In the genomic region with DNA sequence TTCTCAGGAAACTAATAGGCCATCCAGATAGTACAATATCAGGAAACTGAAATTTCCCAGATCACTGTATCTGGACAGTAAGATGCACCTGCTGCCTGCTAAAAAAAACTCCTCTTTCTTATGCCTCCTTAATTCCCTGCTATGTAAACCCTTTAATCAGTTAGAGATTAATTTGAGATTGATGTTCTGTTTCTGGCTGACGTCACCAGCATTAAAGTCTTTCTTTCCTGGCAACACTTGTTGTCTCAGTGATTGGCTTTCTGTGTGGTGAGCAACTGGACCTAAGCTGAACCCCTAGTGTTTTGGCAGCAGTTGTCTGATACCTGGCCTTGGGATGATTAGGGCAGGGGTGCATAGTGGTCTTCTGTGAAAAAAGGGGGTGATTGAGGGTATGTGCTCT, we compare ENCODE assay signal across 2 cellular contexts.
TF ChIP-seq lines count a peak whose summit lies in the region.

No MANE protein-coding gene starts in this region.

TF ChIP-seq in HepG2, 621 proteins besides CTCF, POLR2A, EP300 and RAD21 (continued from another document):
- TF ChIP-seq, protein P1, sequence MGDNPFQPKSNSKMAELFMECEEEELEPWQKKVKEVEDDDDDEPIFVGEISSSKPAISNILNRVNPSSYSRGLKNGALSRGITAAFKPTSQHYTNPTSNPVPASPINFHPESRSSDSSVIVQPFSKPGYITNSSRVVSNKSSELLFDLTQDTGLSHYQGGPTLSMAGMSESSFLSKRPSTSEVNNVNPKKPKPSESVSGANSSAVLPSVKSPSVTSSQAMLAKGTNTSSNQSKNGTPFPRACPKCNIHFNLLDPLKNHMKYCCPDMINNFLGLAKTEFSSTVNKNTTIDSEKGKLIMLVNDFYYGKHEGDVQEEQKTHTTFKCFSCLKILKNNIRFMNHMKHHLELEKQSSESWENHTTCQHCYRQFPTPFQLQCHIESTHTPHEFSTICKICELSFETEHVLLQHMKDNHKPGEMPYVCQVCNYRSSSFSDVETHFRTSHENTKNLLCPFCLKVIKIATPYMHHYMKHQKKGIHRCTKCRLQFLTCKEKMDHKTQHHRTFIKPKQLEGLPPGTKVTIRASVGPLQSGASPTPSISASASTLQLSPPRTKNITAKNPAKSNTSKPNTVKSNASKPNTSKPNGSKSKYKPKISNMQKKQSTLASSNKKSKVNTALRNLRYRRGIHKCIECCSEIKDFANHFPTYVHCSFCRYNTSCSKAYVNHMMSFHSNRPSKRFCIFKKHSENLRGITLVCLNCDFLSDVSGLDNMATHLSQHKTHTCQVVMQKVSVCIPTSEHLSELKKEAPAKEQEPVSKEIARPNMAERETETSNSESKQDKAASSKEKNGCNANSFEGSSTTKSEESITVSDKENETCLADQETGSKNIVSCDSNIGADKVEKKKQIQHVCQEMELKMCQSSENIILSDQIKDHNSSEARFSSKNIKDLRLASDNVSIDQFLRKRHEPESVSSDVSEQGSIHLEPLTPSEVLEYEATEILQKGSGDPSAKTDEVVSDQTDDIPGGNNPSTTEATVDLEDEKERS (CRISPR knock-in tag; IDR thresholded peaks at IDR 0.05) = 0 out of 2 replicates have a peak, but pooled peaks have one; percentile 51
- TF ChIP-seq, protein P2, sequence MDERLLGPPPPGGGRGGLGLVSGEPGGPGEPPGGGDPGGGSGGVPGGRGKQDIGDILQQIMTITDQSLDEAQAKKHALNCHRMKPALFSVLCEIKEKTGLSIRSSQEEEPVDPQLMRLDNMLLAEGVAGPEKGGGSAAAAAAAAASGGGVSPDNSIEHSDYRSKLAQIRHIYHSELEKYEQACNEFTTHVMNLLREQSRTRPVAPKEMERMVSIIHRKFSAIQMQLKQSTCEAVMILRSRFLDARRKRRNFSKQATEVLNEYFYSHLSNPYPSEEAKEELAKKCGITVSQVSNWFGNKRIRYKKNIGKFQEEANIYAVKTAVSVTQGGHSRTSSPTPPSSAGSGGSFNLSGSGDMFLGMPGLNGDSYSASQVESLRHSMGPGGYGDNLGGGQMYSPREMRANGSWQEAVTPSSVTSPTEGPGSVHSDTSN (CRISPR knock-in tag; IDR thresholded peaks at IDR 0.05) = no peak
- TF ChIP-seq NR2F1 (CRISPR knock-in tag; IDR thresholded peaks at IDR 0.05) (no peak), ZNF44 (CRISPR knock-in tag; IDR thresholded peaks at IDR 0.05) (no peak), ZNF619 (CRISPR knock-in tag; IDR thresholded peaks at IDR 0.05) (no peak), TGIF2 (CRISPR knock-in tag; IDR thresholded peaks at IDR 0.05) (no peak), ZNF260 (CRISPR knock-in tag; IDR thresholded peaks at IDR 0.05; ENCODE audit: borderline replicate concordance, low read depth) (no peak), NCOR1 (IDR thresholded peaks at IDR 0.05; ENCODE audit: borderline replicate concordance, low read length) (no peak), SETDB1 (CRISPR knock-in tag; IDR thresholded peaks at IDR 0.05; ENCODE audit: borderline replicate concordance) (peak; percentile 77; the same call in 1 of the 2 replicates)
- TF ChIP-seq, protein P3, sequence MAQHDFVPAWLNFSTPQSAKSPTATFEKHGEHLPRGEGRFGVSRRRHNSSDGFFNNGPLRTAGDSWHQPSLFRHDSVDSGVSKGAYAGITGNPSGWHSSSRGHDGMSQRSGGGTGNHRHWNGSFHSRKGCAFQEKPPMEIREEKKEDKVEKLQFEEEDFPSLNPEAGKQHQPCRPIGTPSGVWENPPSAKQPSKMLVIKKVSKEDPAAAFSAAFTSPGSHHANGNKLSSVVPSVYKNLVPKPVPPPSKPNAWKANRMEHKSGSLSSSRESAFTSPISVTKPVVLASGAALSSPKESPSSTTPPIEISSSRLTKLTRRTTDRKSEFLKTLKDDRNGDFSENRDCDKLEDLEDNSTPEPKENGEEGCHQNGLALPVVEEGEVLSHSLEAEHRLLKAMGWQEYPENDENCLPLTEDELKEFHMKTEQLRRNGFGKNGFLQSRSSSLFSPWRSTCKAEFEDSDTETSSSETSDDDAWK (CRISPR knock-in tag; IDR thresholded peaks at IDR 0.05) = no peak

TF ChIP-seq in K562, 482 proteins besides CTCF, POLR2A, EP300 and RAD21 (continued from another document and continues in another):
- TF ChIP-seq, protein P4, sequence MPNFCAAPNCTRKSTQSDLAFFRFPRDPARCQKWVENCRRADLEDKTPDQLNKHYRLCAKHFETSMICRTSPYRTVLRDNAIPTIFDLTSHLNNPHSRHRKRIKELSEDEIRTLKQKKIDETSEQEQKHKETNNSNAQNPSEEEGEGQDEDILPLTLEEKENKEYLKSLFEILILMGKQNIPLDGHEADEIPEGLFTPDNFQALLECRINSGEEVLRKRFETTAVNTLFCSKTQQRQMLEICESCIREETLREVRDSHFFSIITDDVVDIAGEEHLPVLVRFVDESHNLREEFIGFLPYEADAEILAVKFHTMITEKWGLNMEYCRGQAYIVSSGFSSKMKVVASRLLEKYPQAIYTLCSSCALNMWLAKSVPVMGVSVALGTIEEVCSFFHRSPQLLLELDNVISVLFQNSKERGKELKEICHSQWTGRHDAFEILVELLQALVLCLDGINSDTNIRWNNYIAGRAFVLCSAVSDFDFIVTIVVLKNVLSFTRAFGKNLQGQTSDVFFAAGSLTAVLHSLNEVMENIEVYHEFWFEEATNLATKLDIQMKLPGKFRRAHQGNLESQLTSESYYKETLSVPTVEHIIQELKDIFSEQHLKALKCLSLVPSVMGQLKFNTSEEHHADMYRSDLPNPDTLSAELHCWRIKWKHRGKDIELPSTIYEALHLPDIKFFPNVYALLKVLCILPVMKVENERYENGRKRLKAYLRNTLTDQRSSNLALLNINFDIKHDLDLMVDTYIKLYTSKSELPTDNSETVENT (CRISPR knock-in tag; IDR thresholded peaks at IDR 0.05) = no peak
- TF ChIP-seq ZNF3 (CRISPR knock-in tag; IDR thresholded peaks at IDR 0.05) (no peak), PCBP2 (IDR thresholded peaks at IDR 0.05; ENCODE audit: low read depth, low read length, poor library complexity, severe bottlenecking) (no peak), TCF7 (IDR thresholded peaks at IDR 0.05; ENCODE audit: borderline replicate concordance) (no peak), STAG1 (CRISPR knock-in tag; IDR thresholded peaks at IDR 0.05; ENCODE audit: borderline replicate concordance) (no peak), CBX3 (IDR thresholded peaks at IDR 0.05; ENCODE audit: borderline replicate concordance in 1 of 2, low read length in 2 of 2) (peak in 1 of 2 experiments; percentile 14; a peak in 1 of 3 replicates), TAL1 (IDR thresholded peaks at IDR 0.05) (no peak), ATF1 (CRISPR knock-in tag; IDR thresholded peaks at IDR 0.05) (no peak), ATF1 (tag; IDR thresholded peaks at IDR 0.05) (peak; percentile 48), THRAP3 (IDR thresholded peaks at IDR 0.05; ENCODE audit: borderline replicate concordance) (no peak), CHCHD3 (CRISPR knock-in tag; IDR thresholded peaks at IDR 0.05) (no peak), KAT2B (IDR thresholded peaks at IDR 0.05; ENCODE audit: low read depth, low read length) (no peak), PHF20 (IDR thresholded peaks at IDR 0.05; ENCODE audit: partially characterized antibody) (no peak)
- TF ChIP-seq, protein P5, sequence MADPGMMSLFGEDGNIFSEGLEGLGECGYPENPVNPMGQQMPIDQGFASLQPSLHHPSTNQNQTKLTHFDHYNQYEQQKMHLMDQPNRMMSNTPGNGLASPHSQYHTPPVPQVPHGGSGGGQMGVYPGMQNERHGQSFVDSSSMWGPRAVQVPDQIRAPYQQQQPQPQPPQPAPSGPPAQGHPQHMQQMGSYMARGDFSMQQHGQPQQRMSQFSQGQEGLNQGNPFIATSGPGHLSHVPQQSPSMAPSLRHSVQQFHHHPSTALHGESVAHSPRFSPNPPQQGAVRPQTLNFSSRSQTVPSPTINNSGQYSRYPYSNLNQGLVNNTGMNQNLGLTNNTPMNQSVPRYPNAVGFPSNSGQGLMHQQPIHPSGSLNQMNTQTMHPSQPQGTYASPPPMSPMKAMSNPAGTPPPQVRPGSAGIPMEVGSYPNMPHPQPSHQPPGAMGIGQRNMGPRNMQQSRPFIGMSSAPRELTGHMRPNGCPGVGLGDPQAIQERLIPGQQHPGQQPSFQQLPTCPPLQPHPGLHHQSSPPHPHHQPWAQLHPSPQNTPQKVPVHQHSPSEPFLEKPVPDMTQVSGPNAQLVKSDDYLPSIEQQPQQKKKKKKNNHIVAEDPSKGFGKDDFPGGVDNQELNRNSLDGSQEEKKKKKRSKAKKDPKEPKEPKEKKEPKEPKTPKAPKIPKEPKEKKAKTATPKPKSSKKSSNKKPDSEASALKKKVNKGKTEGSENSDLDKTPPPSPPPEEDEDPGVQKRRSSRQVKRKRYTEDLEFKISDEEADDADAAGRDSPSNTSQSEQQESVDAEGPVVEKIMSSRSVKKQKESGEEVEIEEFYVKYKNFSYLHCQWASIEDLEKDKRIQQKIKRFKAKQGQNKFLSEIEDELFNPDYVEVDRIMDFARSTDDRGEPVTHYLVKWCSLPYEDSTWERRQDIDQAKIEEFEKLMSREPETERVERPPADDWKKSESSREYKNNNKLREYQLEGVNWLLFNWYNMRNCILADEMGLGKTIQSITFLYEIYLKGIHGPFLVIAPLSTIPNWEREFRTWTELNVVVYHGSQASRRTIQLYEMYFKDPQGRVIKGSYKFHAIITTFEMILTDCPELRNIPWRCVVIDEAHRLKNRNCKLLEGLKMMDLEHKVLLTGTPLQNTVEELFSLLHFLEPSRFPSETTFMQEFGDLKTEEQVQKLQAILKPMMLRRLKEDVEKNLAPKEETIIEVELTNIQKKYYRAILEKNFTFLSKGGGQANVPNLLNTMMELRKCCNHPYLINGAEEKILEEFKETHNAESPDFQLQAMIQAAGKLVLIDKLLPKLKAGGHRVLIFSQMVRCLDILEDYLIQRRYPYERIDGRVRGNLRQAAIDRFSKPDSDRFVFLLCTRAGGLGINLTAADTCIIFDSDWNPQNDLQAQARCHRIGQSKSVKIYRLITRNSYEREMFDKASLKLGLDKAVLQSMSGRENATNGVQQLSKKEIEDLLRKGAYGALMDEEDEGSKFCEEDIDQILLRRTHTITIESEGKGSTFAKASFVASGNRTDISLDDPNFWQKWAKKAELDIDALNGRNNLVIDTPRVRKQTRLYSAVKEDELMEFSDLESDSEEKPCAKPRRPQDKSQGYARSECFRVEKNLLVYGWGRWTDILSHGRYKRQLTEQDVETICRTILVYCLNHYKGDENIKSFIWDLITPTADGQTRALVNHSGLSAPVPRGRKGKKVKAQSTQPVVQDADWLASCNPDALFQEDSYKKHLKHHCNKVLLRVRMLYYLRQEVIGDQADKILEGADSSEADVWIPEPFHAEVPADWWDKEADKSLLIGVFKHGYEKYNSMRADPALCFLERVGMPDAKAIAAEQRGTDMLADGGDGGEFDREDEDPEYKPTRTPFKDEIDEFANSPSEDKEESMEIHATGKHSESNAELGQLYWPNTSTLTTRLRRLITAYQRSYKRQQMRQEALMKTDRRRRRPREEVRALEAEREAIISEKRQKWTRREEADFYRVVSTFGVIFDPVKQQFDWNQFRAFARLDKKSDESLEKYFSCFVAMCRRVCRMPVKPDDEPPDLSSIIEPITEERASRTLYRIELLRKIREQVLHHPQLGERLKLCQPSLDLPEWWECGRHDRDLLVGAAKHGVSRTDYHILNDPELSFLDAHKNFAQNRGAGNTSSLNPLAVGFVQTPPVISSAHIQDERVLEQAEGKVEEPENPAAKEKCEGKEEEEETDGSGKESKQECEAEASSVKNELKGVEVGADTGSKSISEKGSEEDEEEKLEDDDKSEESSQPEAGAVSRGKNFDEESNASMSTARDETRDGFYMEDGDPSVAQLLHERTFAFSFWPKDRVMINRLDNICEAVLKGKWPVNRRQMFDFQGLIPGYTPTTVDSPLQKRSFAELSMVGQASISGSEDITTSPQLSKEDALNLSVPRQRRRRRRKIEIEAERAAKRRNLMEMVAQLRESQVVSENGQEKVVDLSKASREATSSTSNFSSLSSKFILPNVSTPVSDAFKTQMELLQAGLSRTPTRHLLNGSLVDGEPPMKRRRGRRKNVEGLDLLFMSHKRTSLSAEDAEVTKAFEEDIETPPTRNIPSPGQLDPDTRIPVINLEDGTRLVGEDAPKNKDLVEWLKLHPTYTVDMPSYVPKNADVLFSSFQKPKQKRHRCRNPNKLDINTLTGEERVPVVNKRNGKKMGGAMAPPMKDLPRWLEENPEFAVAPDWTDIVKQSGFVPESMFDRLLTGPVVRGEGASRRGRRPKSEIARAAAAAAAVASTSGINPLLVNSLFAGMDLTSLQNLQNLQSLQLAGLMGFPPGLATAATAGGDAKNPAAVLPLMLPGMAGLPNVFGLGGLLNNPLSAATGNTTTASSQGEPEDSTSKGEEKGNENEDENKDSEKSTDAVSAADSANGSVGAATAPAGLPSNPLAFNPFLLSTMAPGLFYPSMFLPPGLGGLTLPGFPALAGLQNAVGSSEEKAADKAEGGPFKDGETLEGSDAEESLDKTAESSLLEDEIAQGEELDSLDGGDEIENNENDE (IDR thresholded peaks at IDR 0.05; ENCODE audit: low read depth, low read length) = no peak
- TF ChIP-seq, protein P6, sequence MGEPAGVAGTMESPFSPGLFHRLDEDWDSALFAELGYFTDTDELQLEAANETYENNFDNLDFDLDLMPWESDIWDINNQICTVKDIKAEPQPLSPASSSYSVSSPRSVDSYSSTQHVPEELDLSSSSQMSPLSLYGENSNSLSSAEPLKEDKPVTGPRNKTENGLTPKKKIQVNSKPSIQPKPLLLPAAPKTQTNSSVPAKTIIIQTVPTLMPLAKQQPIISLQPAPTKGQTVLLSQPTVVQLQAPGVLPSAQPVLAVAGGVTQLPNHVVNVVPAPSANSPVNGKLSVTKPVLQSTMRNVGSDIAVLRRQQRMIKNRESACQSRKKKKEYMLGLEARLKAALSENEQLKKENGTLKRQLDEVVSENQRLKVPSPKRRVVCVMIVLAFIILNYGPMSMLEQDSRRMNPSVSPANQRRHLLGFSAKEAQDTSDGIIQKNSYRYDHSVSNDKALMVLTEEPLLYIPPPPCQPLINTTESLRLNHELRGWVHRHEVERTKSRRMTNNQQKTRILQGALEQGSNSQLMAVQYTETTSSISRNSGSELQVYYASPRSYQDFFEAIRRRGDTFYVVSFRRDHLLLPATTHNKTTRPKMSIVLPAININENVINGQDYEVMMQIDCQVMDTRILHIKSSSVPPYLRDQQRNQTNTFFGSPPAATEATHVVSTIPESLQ (CRISPR knock-in tag; IDR thresholded peaks at IDR 0.05) = no peak
- TF ChIP-seq, protein P7, sequence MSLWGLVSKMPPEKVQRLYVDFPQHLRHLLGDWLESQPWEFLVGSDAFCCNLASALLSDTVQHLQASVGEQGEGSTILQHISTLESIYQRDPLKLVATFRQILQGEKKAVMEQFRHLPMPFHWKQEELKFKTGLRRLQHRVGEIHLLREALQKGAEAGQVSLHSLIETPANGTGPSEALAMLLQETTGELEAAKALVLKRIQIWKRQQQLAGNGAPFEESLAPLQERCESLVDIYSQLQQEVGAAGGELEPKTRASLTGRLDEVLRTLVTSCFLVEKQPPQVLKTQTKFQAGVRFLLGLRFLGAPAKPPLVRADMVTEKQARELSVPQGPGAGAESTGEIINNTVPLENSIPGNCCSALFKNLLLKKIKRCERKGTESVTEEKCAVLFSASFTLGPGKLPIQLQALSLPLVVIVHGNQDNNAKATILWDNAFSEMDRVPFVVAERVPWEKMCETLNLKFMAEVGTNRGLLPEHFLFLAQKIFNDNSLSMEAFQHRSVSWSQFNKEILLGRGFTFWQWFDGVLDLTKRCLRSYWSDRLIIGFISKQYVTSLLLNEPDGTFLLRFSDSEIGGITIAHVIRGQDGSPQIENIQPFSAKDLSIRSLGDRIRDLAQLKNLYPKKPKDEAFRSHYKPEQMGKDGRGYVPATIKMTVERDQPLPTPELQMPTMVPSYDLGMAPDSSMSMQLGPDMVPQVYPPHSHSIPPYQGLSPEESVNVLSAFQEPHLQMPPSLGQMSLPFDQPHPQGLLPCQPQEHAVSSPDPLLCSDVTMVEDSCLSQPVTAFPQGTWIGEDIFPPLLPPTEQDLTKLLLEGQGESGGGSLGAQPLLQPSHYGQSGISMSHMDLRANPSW (CRISPR knock-in tag; IDR thresholded peaks at IDR 0.05) = no peak
